ENCODE assay signal across 1 cellular context in the genomic region with DNA sequence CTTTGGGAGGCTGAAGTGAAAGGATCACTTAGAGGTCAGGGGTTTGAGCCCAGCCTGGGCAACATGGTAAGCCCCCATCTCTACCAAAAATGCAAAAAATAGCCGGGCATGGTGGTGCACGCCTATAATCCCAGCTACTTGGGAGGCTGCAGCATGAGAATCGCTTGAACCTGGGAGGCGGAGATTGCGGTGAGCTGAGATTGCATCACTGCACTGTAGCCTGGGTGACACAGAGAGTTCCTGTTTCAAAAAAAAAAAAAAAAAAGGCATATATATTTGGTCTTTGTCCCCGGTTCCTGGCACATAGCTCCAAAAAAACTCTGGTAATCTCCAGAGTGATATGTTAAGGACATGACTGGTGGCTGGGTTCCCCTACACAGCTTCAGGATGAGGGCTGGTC.
TF ChIP-seq lines count a peak whose summit lies in the region.

No MANE protein-coding gene starts in this region.

TF ChIP-seq in GM23338, 12 proteins besides CTCF, POLR2A, EP300 and RAD21 (continued from another document):
- TF ChIP-seq, protein P1, sequence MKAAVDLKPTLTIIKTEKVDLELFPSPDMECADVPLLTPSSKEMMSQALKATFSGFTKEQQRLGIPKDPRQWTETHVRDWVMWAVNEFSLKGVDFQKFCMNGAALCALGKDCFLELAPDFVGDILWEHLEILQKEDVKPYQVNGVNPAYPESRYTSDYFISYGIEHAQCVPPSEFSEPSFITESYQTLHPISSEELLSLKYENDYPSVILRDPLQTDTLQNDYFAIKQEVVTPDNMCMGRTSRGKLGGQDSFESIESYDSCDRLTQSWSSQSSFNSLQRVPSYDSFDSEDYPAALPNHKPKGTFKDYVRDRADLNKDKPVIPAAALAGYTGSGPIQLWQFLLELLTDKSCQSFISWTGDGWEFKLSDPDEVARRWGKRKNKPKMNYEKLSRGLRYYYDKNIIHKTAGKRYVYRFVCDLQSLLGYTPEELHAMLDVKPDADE (IDR thresholded peaks at IDR 0.05), result no peak
- TF ChIP-seq NANOG (IDR thresholded peaks at IDR 0.05; ENCODE audit: borderline replicate concordance) (no peak), POLR2AphosphoS5 (IDR thresholded peaks at IDR 0.05; ENCODE audit: low read depth) (no peak), CREB1 (CRISPR knock-in tag; IDR thresholded peaks at IDR 0.05; ENCODE audit: low read depth) (no peak)
